ENCODE assay signal across 8 cellular contexts in the genomic region with DNA sequence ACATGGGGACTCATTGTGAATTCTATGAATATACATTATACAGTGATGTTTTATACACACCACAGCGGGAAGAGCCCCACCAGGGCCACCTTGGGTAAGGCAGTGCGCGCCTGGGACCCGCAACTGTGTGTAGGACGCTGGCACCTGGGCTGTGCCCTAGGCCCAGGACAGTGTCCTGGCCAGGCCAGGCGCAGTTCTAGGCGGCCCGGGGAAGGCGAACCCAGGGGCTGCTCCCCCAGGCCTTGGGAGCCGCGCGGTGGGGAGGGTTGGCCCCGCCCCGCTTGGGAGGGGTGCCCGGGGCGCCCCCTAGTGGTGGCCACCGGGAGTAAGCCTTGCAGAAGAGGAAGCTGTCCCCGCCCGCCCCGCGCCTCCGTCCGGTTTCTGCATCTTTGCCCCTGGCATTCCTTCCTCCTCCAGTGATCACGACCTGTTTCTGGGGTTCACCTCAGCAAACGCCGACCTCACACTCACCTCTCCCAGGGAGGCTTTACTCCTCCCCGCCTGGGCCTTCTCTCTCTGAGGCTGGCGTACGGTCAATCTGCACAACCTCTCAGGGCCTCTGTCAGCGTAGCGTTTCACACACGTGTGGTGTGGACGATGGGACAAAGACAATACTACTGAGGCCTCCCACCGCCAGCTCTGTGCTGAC.
DNase-seq lines count a peak whose midpoint lies in the region; ATAC-seq and TF ChIP-seq lines count a peak whose summit lies in the region.

No MANE protein-coding gene starts in this region.

- intact Hi-C loops in head of caudate nucleus (cut with DNase I): loop anchor here (2.0 kb wide), 1 partner anchor 41 kb away; no protein-coding TSS in a partner anchor
- intact Hi-C loops in tibial artery (cut with DNase I; ENCODE audit: low total_unique reads): loop anchor here (2.0 kb wide), 1 partner anchor 39 kb away; no protein-coding TSS in a partner anchor

- H3K36me3 ChIP-seq in HUES48 (ENCODE audit: control insufficient read depth, insufficient read depth, low read length) (no peaks in the 10 kb centered on the region), parathyroid adenoma (ENCODE audit: control insufficient read depth, insufficient read depth, low read length) (no peaks in the 10 kb centered on the region), tibial artery (no peaks in the 10 kb centered on the region)

- H3K9me3 ChIP-seq in HUES48 (ENCODE audit: control insufficient read depth, insufficient read depth, low read length) (no peaks in the 10 kb centered on the region), parathyroid adenoma (ENCODE audit: control insufficient read depth, low read length) (no peaks in the 10 kb centered on the region), tibial artery (no peaks in the 10 kb centered on the region)

- H3K9ac ChIP-seq in HUES48 (ENCODE audit: low read depth, low read length): no peak overlapping the region
- no peak overlapping the region for H3K9ac ChIP-seq in parathyroid adenoma

- H3K27me3 ChIP-seq in HUES48 (ENCODE audit: control insufficient read depth, insufficient read depth, low read length) (no peaks in the 10 kb centered on the region), parathyroid adenoma (ENCODE audit: control insufficient read depth, insufficient read depth, low read length) (no peaks in the 10 kb centered on the region), tibial artery (no peaks in the 10 kb centered on the region)

- TF ChIP-seq POLR2A in Raji (IDR thresholded peaks at IDR 0.05; ENCODE audit: insufficient read depth, low read depth, low read length): peak; percentile 41; the same call in 1 of the 2 replicates

- H3K79me2 ChIP-seq in parathyroid adenoma: no peaks in the 10 kb centered on the region

- H3K27ac ChIP-seq in HUES48 (ENCODE audit: low read depth, low read length) (peak overlapping the region; percentile 66), parathyroid adenoma (no peak overlapping the region), tibial artery (peak overlapping the region; percentile 57 to 66)

- peak; percentile 88 for ATAC-seq in GM19023 (IDR thresholded peaks at IDR 0.05; ENCODE audit: unreplicated experiment)

- H3K4me3 ChIP-seq in AG09309 (ENCODE audit: control insufficient read depth, low read depth, low read length): no peak overlapping the region; the same call in 1 of the 2 replicates
- peak overlapping the region; percentile 36; the same call in 1 of the 2 replicates for H3K4me3 ChIP-seq in HUES48 (ENCODE audit: low read depth, low read length)
- H3K4me3 ChIP-seq in parathyroid adenoma (ENCODE audit: low read depth, low read length): no peak overlapping the region
- H3K4me3 ChIP-seq in tibial artery: peak overlapping the region; percentile 12 to 31

- peak overlapping the region; percentile 80 for H2AFZ ChIP-seq in parathyroid adenoma

- peaks cover 9% of the 10 kb centered on the region; the same call in 1 of the 2 replicates for H3K4me1 ChIP-seq in HUES48 (ENCODE audit: control insufficient read depth, insufficient read depth, low read length)
- H3K4me1 ChIP-seq in parathyroid adenoma: no peaks in the 10 kb centered on the region
- H3K4me1 ChIP-seq in tibial artery: peaks cover 0 to 31% (median 12%) of the 10 kb centered on the region in 4 donors

- TF ChIP-seq CTCF in AG09309 (IDR thresholded peaks at IDR 0.05; ENCODE audit: control insufficient read depth, insufficient read depth, low read depth, low read length, missing control alignments): peak; percentile 83
- TF ChIP-seq CTCF in parathyroid adenoma (IDR thresholded peaks at IDR 0.05): peak; percentile 83
- peak; percentile 95 to 99 for TF ChIP-seq CTCF in tibial artery (IDR thresholded peaks at IDR 0.05)

- no peak for DNase-seq in AG09309 (ENCODE audit: low read depth)
- peak; percentile 86 for DNase-seq in activated gamma-delta T cell treated with Interleukin-2 at 50 U/mL for 16 hours
- DNase-seq in head of caudate nucleus: peak; percentile 52 to 94 (median 86)
- DNase-seq in tibial artery: peak; percentile 59 to 87

- peak overlapping the region; percentile 35 for H3K4me2 ChIP-seq in parathyroid adenoma (ENCODE audit: low read length)

Comparison
In these comparisons a context has a peak if more than half of its experiments do, and no peak if none do; other contexts are left out.
1. H3K4me3 ChIP-seq: peak in HUES48 (single experiment) and tibial artery (2 of 2); none in AG09309 (single experiment) and parathyroid adenoma (single experiment).
2. Peak in every context shown above with its lines, with median percentiles within 50 percentile points of each other: CTCF ChIP-seq.